Comparison of ENCODE assay signal across 22 cellular contexts in genomic region chr12:62681306-62681705, GRCh38.
"Had no signal": no experiment of that assay in that cellular context is flagged by ENCODE, and none has a peak within 500 bp of the region (broad histone marks: within the 10 kb centered on the region; RNA-seq: fewer than 3 reads in every experiment).

No MANE protein-coding gene starts in this region.

- H3K4me3 ChIP-seq: left lung, lung, ovary, sigmoid colon, spleen, suprapubic skin, thoracic aorta, tibial artery, uterus had no signal

- DNase-seq: hippocampal formation; kidney glomerular epithelial cell; left cardiac atrium; left lung; naive thymus-derived CD8-positive, alpha-beta T cell; nephron progenitor cell; ovary; right cardiac atrium; sigmoid colon; small intestine; spleen; stimulated activated CD4-positive, alpha-beta T cell treated with anti-CD3 and anti-CD28 coated beads, Interleukin-4, amount 100 ng/mL, for 24 hours; stimulated activated naive CD4-positive, alpha-beta T cell; tibial artery; trophoblast cell; uterus had no signal

- H3K27me3 ChIP-seq: left lung, ovary, sigmoid colon, spleen, suprapubic skin, tibial artery, uterus had no signal

- H3K9me3 Mint-ChIP-seq: stimulated activated effector memory CD8-positive, alpha-beta T cell treated with anti-CD3 and anti-CD28 coated beads, Interleukin-12 subunit alpha, Interleukin-12 subunit beta, amount 100 ng/mL, for 72 hours; stimulated activated naive CD8-positive, alpha-beta T cell treated with anti-CD3 and anti-CD28 coated beads, Interleukin-15, Interleukin-2, amounts not matched to agents 100 ng/mL and 50 ng/mL, for 24 hours had no signal

- H3K36me3 Mint-ChIP-seq: naive thymus-derived CD8-positive, alpha-beta T cell; stimulated activated effector memory CD8-positive, alpha-beta T cell treated with anti-CD3 and anti-CD28 coated beads, Interleukin-12 subunit alpha, Interleukin-12 subunit beta, amount 100 ng/mL, for 72 hours had no signal

- H3K27ac ChIP-seq: ovary, sigmoid colon, spleen, suprapubic skin, thoracic aorta, tibial artery, uterus had no signal

- H3K4me1 ChIP-seq: uterus had no signal

- ATAC-seq: left cardiac atrium; left lung; naive thymus-derived CD8-positive, alpha-beta T cell; right cardiac atrium; stimulated activated effector memory CD8-positive, alpha-beta T cell treated with anti-CD3 and anti-CD28 coated beads, Interleukin-12 subunit alpha, Interleukin-12 subunit beta, amount 100 ng/mL, for 72 hours had no signal

- H3K36me3 ChIP-seq: left lung, ovary, sigmoid colon, spleen, suprapubic skin, thoracic aorta, tibial artery, uterus had no signal

- H3K9me3 ChIP-seq: sigmoid colon, suprapubic skin, thoracic aorta, tibial artery, uterus had no signal

- H3K4me3 Mint-ChIP-seq: naive thymus-derived CD8-positive, alpha-beta T cell; nephron progenitor cell; stimulated activated effector memory CD8-positive, alpha-beta T cell treated with anti-CD3 and anti-CD28 coated beads, Interleukin-12 subunit alpha, Interleukin-12 subunit beta, amount 100 ng/mL, for 72 hours; stimulated activated naive CD8-positive, alpha-beta T cell treated with anti-CD3 and anti-CD28 coated beads, Interleukin-15, Interleukin-2, amounts not matched to agents 100 ng/mL and 50 ng/mL, for 24 hours had no signal

- H3K27me3 Mint-ChIP-seq: progenitor cell of endocrine pancreas had no signal

- H3K27ac Mint-ChIP-seq: naive thymus-derived CD8-positive, alpha-beta T cell; nephron progenitor cell; progenitor cell of endocrine pancreas; stimulated activated effector memory CD8-positive, alpha-beta T cell treated with anti-CD3 and anti-CD28 coated beads, Interleukin-12 subunit alpha, Interleukin-12 subunit beta, amount 100 ng/mL, for 72 hours; stimulated activated naive CD8-positive, alpha-beta T cell treated with anti-CD3 and anti-CD28 coated beads, Interleukin-15, Interleukin-2, amounts not matched to agents 100 ng/mL and 50 ng/mL, for 24 hours had no signal
